Comparison of ENCODE assay signal across 15 cellular contexts in the genomic region with DNA sequence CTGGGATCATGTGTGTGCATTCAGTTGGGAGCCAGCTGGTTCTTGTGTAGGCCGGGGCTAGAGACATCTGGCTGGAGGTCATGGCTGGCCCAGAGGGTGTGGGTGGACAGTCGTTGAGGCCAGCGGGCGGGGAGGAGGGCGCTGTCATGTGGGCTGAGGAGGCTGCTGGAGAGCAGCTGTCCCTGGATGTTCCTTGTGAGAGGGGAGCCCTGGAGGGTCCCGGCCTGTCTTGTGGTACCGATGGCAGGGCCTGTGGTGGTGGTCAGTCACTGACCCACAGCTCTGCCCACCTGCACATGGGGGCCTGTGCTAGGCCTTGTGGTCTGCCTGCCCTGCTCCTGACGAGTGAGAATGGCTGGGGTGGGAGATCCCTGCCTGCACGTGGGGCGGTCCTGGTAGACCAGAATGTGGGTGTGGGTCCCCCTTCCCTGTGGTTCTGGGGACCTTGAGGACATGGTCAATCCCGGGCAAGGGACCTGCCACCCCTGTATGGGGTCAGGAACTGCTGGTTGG. TPM values are rescaled to one million over a fixed set of nuclear protein-coding genes. Genes with fewer than 3 reads are reported as not detected.
DNase-seq lines count a peak whose midpoint lies in the region; ATAC-seq and TF ChIP-seq lines count a peak whose summit lies in the region.
"Had no signal": no experiment of that assay in that cellular context is flagged by ENCODE, and none has a peak within 500 bp of the region (broad histone marks: within the 10 kb centered on the region; RNA-seq: fewer than 3 reads in every experiment).

No MANE protein-coding gene starts in this region.

- 77 to 82% (median 81%) methylated on average over 5 to 11 of the region's 11 CpGs for whole genome bisulfite sequencing in adrenal gland, 4 donors

- peaks cover 20% of the 10 kb centered on the region for H3K4me1 Mint-ChIP-seq in WTC11
- H3K4me1 Mint-ChIP-seq in stimulated activated effector memory CD8-positive, alpha-beta T cell treated with anti-CD3 and anti-CD28 coated beads, Interleukin-12 subunit alpha, Interleukin-12 subunit beta, amount 100 ng/mL, for 72 hours: peaks cover 48% of the 10 kb centered on the region

- TF ChIP-seq CTCF in WTC11 (IDR thresholded peaks at IDR 0.05) (no peak), fibroblast of mammary gland (conservative IDR thresholded peaks at IDR 0.05; ENCODE audit: control insufficient read depth, insufficient read depth, low read depth, low read length) (no peak), adrenal gland (IDR thresholded peaks at IDR 0.05) (no peak)

- H3K4me3 ChIP-seq in fibroblast of mammary gland (ENCODE audit: control insufficient read depth, low read depth, low read length) (no peak overlapping the region), adrenal gland (no peak overlapping the region)

- DNase-seq in Right ventricle myocardium superior (peak; percentile 68), cardiac septum (ENCODE audit: low spot score) (no peak), WTC11 (ENCODE audit: low spot score) (no peak), fibroblast of mammary gland (ENCODE audit: low read depth) (peak; percentile 57), amniotic stem cell (lab: John Stamatoyannopoulos, UW) (no peak), adrenal gland (no peak)
- no peak for DNase-seq in stimulated activated effector memory CD8-positive, alpha-beta T cell treated with anti-CD3 and anti-CD28 coated beads, Interleukin-12 subunit alpha, Interleukin-12 subunit beta, amount 100 ng/mL, for 72 hours (ENCODE audit: low spot score in 2 of 2)
- DNase-seq: activated CD4-positive, alpha-beta T cell treated with anti-CD3 and anti-CD28 coated beads for 4 hours; activated gamma-delta T cell treated with Interleukin-2 at 50 U/mL for 16 hours; KG1; NCI-H2171 treated with DMSO at 0.1 percent for 48 hours; nephron progenitor cell; stimulated activated CD4-positive, alpha-beta T cell treated with anti-CD3 and anti-CD28 coated beads, Interleukin-1b, Interleukin-23, amount 100 ng/mL, for 48 hours had no signal

- no peaks in the 10 kb centered on the region for H3K27me3 ChIP-seq in adrenal gland

- peaks cover 0 to 42% of the 10 kb centered on the region in 2 donors for H3K36me3 ChIP-seq in adrenal gland (replicated peaks in 1 of 2)

- no peaks in the 10 kb centered on the region for H3K9me3 ChIP-seq in adrenal gland (replicated peaks in 1 of 3)

- peaks cover 8 to 9% of the 10 kb centered on the region in 2 donors for H3K4me1 ChIP-seq in adrenal gland (replicated peaks in 1 of 2)

- intact Hi-C loops in Right ventricle myocardium superior (cut with DNase I): no loop called here
- intact Hi-C loops in cardiac septum (cut with DNase I): no loop called here
- intact Hi-C loops in adrenal gland (cut with DNase I): loop anchor here in 1 of 2 donors (10.0 kb wide), 1 partner anchor 81 kb away; no protein-coding TSS in a partner anchor

- H3K27ac Mint-ChIP-seq in WTC11: peak overlapping the region; percentile 23; the same call in 1 of the 2 replicates
- H3K27ac Mint-ChIP-seq in stimulated activated effector memory CD8-positive, alpha-beta T cell treated with anti-CD3 and anti-CD28 coated beads, Interleukin-12 subunit alpha, Interleukin-12 subunit beta, amount 100 ng/mL, for 72 hours: peak overlapping the region; percentile 94
- H3K27ac Mint-ChIP-seq: nephron progenitor cell had no signal

- no peak for TF ChIP-seq POLR2A in adrenal gland (IDR thresholded peaks at IDR 0.05)

- CTCF ChIA-PET in WTC11 (lab: Charles Lee): interaction anchor here (0.7 to 1.0 kb wide), 2 partner anchors 21 to 23 kb away, joined by 3 read pairs; no protein-coding TSS in a partner anchor

- H3K36me3 Mint-ChIP-seq in WTC11: peaks cover 23% of the 10 kb centered on the region
- H3K36me3 Mint-ChIP-seq in stimulated activated effector memory CD8-positive, alpha-beta T cell treated with anti-CD3 and anti-CD28 coated beads, Interleukin-12 subunit alpha, Interleukin-12 subunit beta, amount 100 ng/mL, for 72 hours: peaks cover 64% of the 10 kb centered on the region

- no peak overlapping the region for H3K27ac ChIP-seq in adrenal gland
- H3K27ac ChIP-seq: HL-60 had no signal

- peaks cover 5% of the 10 kb centered on the region; the same call in 1 of the 2 replicates for H3K27me3 Mint-ChIP-seq in WTC11 (ENCODE audit: low read depth)

- no peak overlapping the region for H3K4me3 Mint-ChIP-seq in WTC11
- H3K4me3 Mint-ChIP-seq in stimulated activated effector memory CD8-positive, alpha-beta T cell treated with anti-CD3 and anti-CD28 coated beads, Interleukin-12 subunit alpha, Interleukin-12 subunit beta, amount 100 ng/mL, for 72 hours: peak overlapping the region; percentile 67
- H3K4me3 Mint-ChIP-seq: nephron progenitor cell had no signal

- POLR2A ChIA-PET in WTC11 (lab: Charles Lee): no interaction called here

- ATAC-seq in Right ventricle myocardium superior (ENCODE audit: poor library complexity) (peak; percentile 38), WTC11 (no peak), GM19463 (IDR thresholded peaks at IDR 0.05; ENCODE audit: unreplicated experiment) (no peak)
- no peak for ATAC-seq in stimulated activated effector memory CD8-positive, alpha-beta T cell treated with anti-CD3 and anti-CD28 coated beads, Interleukin-12 subunit alpha, Interleukin-12 subunit beta, amount 100 ng/mL, for 72 hours

- H3K9me3 Mint-ChIP-seq in WTC11: no peaks in the 10 kb centered on the region
- H3K9me3 Mint-ChIP-seq in stimulated activated effector memory CD8-positive, alpha-beta T cell treated with anti-CD3 and anti-CD28 coated beads, Interleukin-12 subunit alpha, Interleukin-12 subunit beta, amount 100 ng/mL, for 72 hours: no peaks in the 10 kb centered on the region
- H3K9me3 Mint-ChIP-seq: nephron progenitor cell had no signal

TF ChIP-seq in WTC11, 78 proteins besides CTCF, POLR2A, EP300 and RAD21 (continues in another document):
- TF ChIP-seq GRHL2 (CRISPR knock-in tag; IDR thresholded peaks at IDR 0.05; ENCODE audit: insufficient replicate concordance, severe bottlenecking) (no peak), SMAD4 (CRISPR knock-in tag; IDR thresholded peaks at IDR 0.05) (no peak), ZNF671 (CRISPR knock-in tag; IDR thresholded peaks at IDR 0.05) (no peak), TEAD1 (CRISPR knock-in tag; IDR thresholded peaks at IDR 0.05) (no peak), FOXJ3 (CRISPR knock-in tag; IDR thresholded peaks at IDR 0.05; ENCODE audit: borderline replicate concordance) (no peak), OVOL2 (CRISPR knock-in tag; IDR thresholded peaks at IDR 0.05; ENCODE audit: borderline replicate concordance) (no peak), KAT7 (CRISPR knock-in tag; IDR thresholded peaks at IDR 0.05; ENCODE audit: borderline replicate concordance) (no peak), SMAD3 (CRISPR knock-in tag; IDR thresholded peaks at IDR 0.05; ENCODE audit: borderline replicate concordance) (no peak), CREB1 (CRISPR knock-in tag; IDR thresholded peaks at IDR 0.05) (no peak), FOXP1 (CRISPR knock-in tag; IDR thresholded peaks at IDR 0.05; ENCODE audit: borderline replicate concordance) (no peak), PRRX2 (CRISPR knock-in tag; IDR thresholded peaks at IDR 0.05) (no peak)
- TF ChIP-seq, protein P1, sequence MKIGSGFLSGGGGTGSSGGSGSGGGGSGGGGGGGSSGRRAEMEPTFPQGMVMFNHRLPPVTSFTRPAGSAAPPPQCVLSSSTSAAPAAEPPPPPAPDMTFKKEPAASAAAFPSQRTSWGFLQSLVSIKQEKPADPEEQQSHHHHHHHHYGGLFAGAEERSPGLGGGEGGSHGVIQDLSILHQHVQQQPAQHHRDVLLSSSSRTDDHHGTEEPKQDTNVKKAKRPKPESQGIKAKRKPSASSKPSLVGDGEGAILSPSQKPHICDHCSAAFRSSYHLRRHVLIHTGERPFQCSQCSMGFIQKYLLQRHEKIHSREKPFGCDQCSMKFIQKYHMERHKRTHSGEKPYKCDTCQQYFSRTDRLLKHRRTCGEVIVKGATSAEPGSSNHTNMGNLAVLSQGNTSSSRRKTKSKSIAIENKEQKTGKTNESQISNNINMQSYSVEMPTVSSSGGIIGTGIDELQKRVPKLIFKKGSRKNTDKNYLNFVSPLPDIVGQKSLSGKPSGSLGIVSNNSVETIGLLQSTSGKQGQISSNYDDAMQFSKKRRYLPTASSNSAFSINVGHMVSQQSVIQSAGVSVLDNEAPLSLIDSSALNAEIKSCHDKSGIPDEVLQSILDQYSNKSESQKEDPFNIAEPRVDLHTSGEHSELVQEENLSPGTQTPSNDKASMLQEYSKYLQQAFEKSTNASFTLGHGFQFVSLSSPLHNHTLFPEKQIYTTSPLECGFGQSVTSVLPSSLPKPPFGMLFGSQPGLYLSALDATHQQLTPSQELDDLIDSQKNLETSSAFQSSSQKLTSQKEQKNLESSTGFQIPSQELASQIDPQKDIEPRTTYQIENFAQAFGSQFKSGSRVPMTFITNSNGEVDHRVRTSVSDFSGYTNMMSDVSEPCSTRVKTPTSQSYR (CRISPR knock-in tag; IDR thresholded peaks at IDR 0.05): no peak

RNA-seq across cellular contexts. Expression of a gene that starts 1.9 kb away (rescaled TPM):
- 0.38 TPM for total RNA-seq in Right ventricle myocardium superior
- total RNA-seq in cardiac septum: 0.86 TPM
- total RNA-seq in WTC11 (2021): 1.6 to 2.4 TPM (median 2.1 TPM) in 3 replicates
- 1 to 10 TPM in 2 of 8 donors, under 1 TPM in 6; 0.13 to 1.9 (median 0.42) TPM for total RNA-seq in adrenal gland
- polyA plus RNA-seq in adrenal gland: 1 to 10 TPM in 2 of 3 donors, under 1 TPM in 1; 0.05 to 4.8 (median 1.6) TPM

RNA-seq across cellular contexts. Expression of a gene that starts 15.4 kb away (rescaled TPM):
- total RNA-seq in Right ventricle myocardium superior (34.3 TPM), cardiac septum (67.0 TPM), WTC11 (2021) (0.73 to 0.81 TPM (median 0.80 TPM) in 3 replicates), adrenal gland (10 to 100 TPM in 5 of 8 donors, 1 to 10 TPM in 3; 3.0 to 45.2 (median 32.2) TPM)
- polyA plus RNA-seq in adrenal gland: 10 to 100 TPM in 2 of 3 donors, under 1 TPM in 1; 0.59 to 51.0 (median 16.2) TPM

RNA-seq across cellular contexts. Expression of a gene that starts 29.0 kb away (rescaled TPM):
- total RNA-seq in Right ventricle myocardium superior (34.6 TPM), cardiac septum (66.0 TPM), WTC11 (2021) (55.8 to 63.6 TPM (median 63.5 TPM) in 3 replicates), adrenal gland (10 to 100 TPM; 12.6 to 78.6 (median 53.7) TPM)
- polyA plus RNA-seq in adrenal gland: 100 to 1,000 TPM in 2 of 3 donors, 10 to 100 TPM in 1; 19.6 to 184 (median 132) TPM

RNA-seq across cellular contexts. Expression of a gene that starts 45.3 kb away (rescaled TPM):
- 6.7 TPM for total RNA-seq in Right ventricle myocardium superior
- 3.1 TPM for total RNA-seq in cardiac septum
- 13.8 to 15.9 TPM (median 15.1 TPM) in 3 replicates for total RNA-seq in WTC11 (2021)
- total RNA-seq in adrenal gland: 10 to 100 TPM; 12.5 to 42.0 (median 17.6) TPM
- polyA plus RNA-seq in adrenal gland: 10 to 100 TPM in 2 of 3 donors, 1 to 10 TPM in 1; 3.0 to 13.5 (median 12.4) TPM

RNA-seq across cellular contexts. Expression of a gene that starts 45.8 kb away (rescaled TPM):
- total RNA-seq in Right ventricle myocardium superior: 0.75 TPM
- 0.48 TPM for total RNA-seq in cardiac septum
- 1.7 to 2.2 TPM (median 2.0 TPM) in 3 replicates for total RNA-seq in WTC11 (2021)
- total RNA-seq in adrenal gland: 1 to 10 TPM; 1.6 to 5.7 (median 3.1) TPM
- polyA plus RNA-seq in adrenal gland: 1 to 10 TPM in 1 of 3 donors, under 1 TPM in 2; 0.24 to 1.6 (median 0.88) TPM

Comparison
In these comparisons a context has a peak if more than half of its experiments do, and no peak if none do; other contexts are left out.
1. DNase-seq: peak in Right ventricle myocardium superior (single experiment) and fibroblast of mammary gland (single experiment); none in cardiac septum (single experiment), WTC11 (single experiment), stimulated activated effector memory CD8-positive, alpha-beta T cell treated with anti-CD3 and anti-CD28 coated beads, Interleukin-12 subunit alpha, Interleukin-12 subunit beta, amount 100 ng/mL, for 72 hours (0 of 2), amniotic stem cell (single experiment) and adrenal gland (0 of 7).